12 cellular contexts compared by ENCODE assay signal in the genomic region with DNA sequence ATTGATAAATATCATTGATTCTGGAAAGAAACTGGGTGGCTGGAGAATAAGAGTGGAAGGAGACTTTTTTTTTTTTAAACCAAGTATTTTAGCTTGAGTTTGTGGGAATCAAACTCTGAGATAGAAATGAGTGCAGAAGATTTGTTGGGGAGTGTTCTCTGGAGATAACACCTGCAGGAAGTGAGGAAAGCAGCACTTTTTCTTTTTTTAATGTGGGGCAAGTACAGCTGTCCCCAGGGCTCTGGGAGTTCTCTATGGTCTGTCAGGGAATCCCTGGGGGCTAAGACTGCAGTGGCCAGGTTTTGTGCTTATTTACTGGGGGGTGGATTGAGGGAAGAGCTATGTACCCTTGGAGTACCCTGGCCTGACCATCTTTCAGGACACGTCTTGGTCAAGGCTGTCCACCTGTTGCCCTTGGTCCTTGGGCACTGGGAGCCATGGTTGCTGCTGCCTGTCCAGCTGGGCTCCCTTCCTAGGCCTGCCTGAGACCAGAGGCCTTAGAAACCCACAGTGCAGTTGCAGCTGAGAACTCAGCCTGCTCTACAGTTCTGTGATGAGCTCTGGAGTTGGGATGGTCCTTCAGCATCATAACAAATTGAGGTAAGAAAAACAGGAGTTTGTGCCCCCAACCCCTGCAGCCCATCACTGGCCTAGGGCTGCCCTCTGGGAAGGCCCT.
DNase-seq lines count a peak whose midpoint lies in the region; ATAC-seq and TF ChIP-seq lines count a peak whose summit lies in the region.
"Had no signal": no experiment of that assay in that cellular context is flagged by ENCODE, and none has a peak within 500 bp of the region (broad histone marks: within the 10 kb centered on the region; RNA-seq: fewer than 3 reads in every experiment).

No MANE protein-coding gene starts in this region.

- H3K23ac ChIP-seq in mesendoderm (ENCODE audit: low read length) = peak overlapping the region; percentile 57

- H2BK15ac ChIP-seq in mesendoderm (replicated peaks; ENCODE audit: low read depth) = no peak overlapping the region

- H4K8ac ChIP-seq in mesendoderm (ENCODE audit: low read depth, low read length) = no peak overlapping the region

- peak overlapping the region; percentile 46 for H2BK5ac ChIP-seq in mesendoderm (ENCODE audit: low read length)

- intact Hi-C loops in PC-3 (cut with micrococcal nuclease) = no loop called here

- no peaks in the 10 kb centered on the region for H3K79me1 ChIP-seq in mesendoderm (ENCODE audit: low read length)

- POLR2A ChIA-PET in PC-3 (lab: Charles Lee; ENCODE audit: unreplicated experiment) = no interaction called here

- H3K4me1 ChIP-seq in mesendoderm (ENCODE audit: control insufficient read depth, low read depth, low read length) (no peaks in the 10 kb centered on the region), PC-3 (ENCODE audit: insufficient read depth, low read length) (no peaks in the 10 kb centered on the region)

- no peak overlapping the region for H3K4me3 ChIP-seq in mesendoderm (ENCODE audit: low read length)
- no peak overlapping the region for H3K4me3 ChIP-seq in PC-3 (ENCODE audit: low read length)

- CTCF ChIA-PET in PC-3 (lab: Charles Lee) = no interaction called here

- H3K9ac ChIP-seq in mesendoderm (ENCODE audit: low read length) = no peak overlapping the region
- H3K9ac ChIP-seq in PC-3 (ENCODE audit: low read length) = no peak overlapping the region

- H3F3A ChIP-seq in PC-3 (ENCODE audit: low read length, unreplicated experiment) = no peaks in the 10 kb centered on the region

- no TSS peak for BruUV-seq in PC-3 (replicated peaks; lab: Mats Ljungman, UMichigan)

- no peaks in the 10 kb centered on the region for H3K9me2 ChIP-seq in PC-3 (replicated peaks; ENCODE audit: low read length)

- H3K79me2 ChIP-seq in mesendoderm (ENCODE audit: control insufficient read depth, insufficient read depth, low read length) = no peaks in the 10 kb centered on the region
- no peaks in the 10 kb centered on the region for H3K79me2 ChIP-seq in PC-3 (ENCODE audit: low read length)

- no peak overlapping the region for H2AFZ ChIP-seq in PC-3 (ENCODE audit: low read length)

- peak overlapping the region; percentile 61 for H3K56ac ChIP-seq in mesendoderm (ENCODE audit: low read length)

- no peak overlapping the region for H4K5ac ChIP-seq in mesendoderm (ENCODE audit: low read length)

- H4K20me1 ChIP-seq in PC-3 (ENCODE audit: low read length) = no peaks in the 10 kb centered on the region

- TF ChIP-seq CTCF in PC-3 (conservative IDR thresholded peaks at IDR 0.05; ENCODE audit: low read depth, low read length) = no peak

- no peaks in the 10 kb centered on the region for H3K9me3 ChIP-seq in PC-3 (ENCODE audit: low read length)
- H3K9me3 ChIP-seq: neutrophil had no signal

- peak overlapping the region; percentile 94 for H3K18ac ChIP-seq in mesendoderm (ENCODE audit: low read length)

- DNase-seq in mesendoderm (no peak), PC-3 (no peak)
- DNase-seq: head of caudate nucleus, HFFc6, RPMI8226 had no signal

- ATAC-seq in GM19023 (IDR thresholded peaks at IDR 0.05; ENCODE audit: unreplicated experiment) (peak; percentile 65), GM21786 (IDR thresholded peaks at IDR 0.05; ENCODE audit: unreplicated experiment) (peak; percentile 84), HG03439 (IDR thresholded peaks at IDR 0.05; ENCODE audit: unreplicated experiment) (peak; percentile 50), HG02870 (IDR thresholded peaks at IDR 0.05; ENCODE audit: unreplicated experiment) (no peak), PC-3 (no peak), GM19397 (IDR thresholded peaks at IDR 0.05; ENCODE audit: unreplicated experiment) (no peak)
- ATAC-seq: left lobe of liver had no signal

- H3K4me2 ChIP-seq in mesendoderm (ENCODE audit: low read length) = no peak overlapping the region
- no peak overlapping the region for H3K4me2 ChIP-seq in PC-3 (ENCODE audit: low read length)

- WGBS in mesendoderm (ENCODE audit: extremely low coverage, insufficient coverage, low lambda C conversion rate) = no CpG with 5 or more reads among the region's 1 CpG

- peak overlapping the region; percentile 31 for H2AK5ac ChIP-seq in mesendoderm (ENCODE audit: low read length)

- H3K27me3 ChIP-seq in mesendoderm (ENCODE audit: insufficient read depth, low read length, poor library complexity) (no peaks in the 10 kb centered on the region), PC-3 (ENCODE audit: low read length) (no peaks in the 10 kb centered on the region)
- H3K27me3 ChIP-seq: neutrophil had no signal

- no peak overlapping the region for H3K27ac ChIP-seq in mesendoderm (ENCODE audit: low read depth, low read length)
- no peak overlapping the region for H3K27ac ChIP-seq in PC-3 (ENCODE audit: low read length)
- H3K27ac ChIP-seq: neutrophil had no signal

- H3K36me3 ChIP-seq in mesendoderm (ENCODE audit: control insufficient read depth, insufficient read depth, low read length) (no peaks in the 10 kb centered on the region), PC-3 (ENCODE audit: low read depth, low read length) (no peaks in the 10 kb centered on the region)
- H3K36me3 ChIP-seq: neutrophil had no signal

- peak overlapping the region; percentile 73 for H2BK120ac ChIP-seq in mesendoderm (ENCODE audit: low read depth, low read length)

- peak overlapping the region; percentile 63 for H3K4ac ChIP-seq in mesendoderm (ENCODE audit: low read depth, low read length)

Comparison
In these comparisons a context has a peak if more than half of its experiments do, and no peak if none do; other contexts are left out.
1. ATAC-seq: peak in GM19023 (single experiment), GM21786 (single experiment) and HG03439 (single experiment); none in HG02870 (single experiment), PC-3 (single experiment) and GM19397 (single experiment).